ENCODE assay signal across 15 cellular contexts in the genomic region with DNA sequence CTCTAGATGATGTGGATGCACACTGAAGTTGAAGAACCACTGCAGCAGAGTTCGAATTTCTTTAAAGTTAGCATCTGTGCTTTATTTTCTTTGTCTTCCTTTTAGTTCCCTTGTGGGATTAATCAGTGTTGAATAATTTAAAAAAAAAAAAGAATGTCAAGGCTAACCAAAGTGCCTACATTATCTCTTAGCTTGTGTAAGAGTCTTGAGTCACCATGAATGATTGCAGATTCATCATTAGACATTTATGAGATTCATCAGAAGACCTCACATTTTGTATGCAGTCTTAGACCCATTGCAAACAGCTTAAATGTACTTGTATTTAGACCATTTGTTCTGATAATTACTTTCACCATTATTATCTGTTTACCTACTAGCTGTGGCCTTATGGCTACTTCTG.
DNase-seq lines count a peak whose midpoint lies in the region; ATAC-seq, FAIRE-seq and TF ChIP-seq lines count a peak whose summit lies in the region.
"Had no signal": no experiment of that assay in that cellular context is flagged by ENCODE, and none has a peak within 500 bp of the region (broad histone marks: within the 10 kb centered on the region; RNA-seq: fewer than 3 reads in every experiment).

No MANE protein-coding gene starts in this region.

- H3K36me3 ChIP-seq in endodermal cell (ENCODE audit: control insufficient read depth, insufficient read depth, low read length): peaks cover 5% of the 10 kb centered on the region
- H3K36me3 ChIP-seq: HAP-1 had no signal

- H3K36me3 Mint-ChIP-seq in endodermal cell (ENCODE audit: low read depth): peaks cover 8% of the 10 kb centered on the region

- no peak overlapping the region for H3K27ac ChIP-seq in endodermal cell (ENCODE audit: low read depth, low read length)

- H3K4me1 ChIP-seq in endodermal cell (ENCODE audit: control insufficient read depth, insufficient read depth, low read length): peaks cover 14% of the 10 kb centered on the region

- ATAC-seq in GM21528 (IDR thresholded peaks at IDR 0.05; ENCODE audit: low FRiP score, unreplicated experiment): no peak
- no peak for ATAC-seq in HG02642 (IDR thresholded peaks at IDR 0.05; ENCODE audit: poor library complexity, unreplicated experiment)

- no peaks in the 10 kb centered on the region for H3K27me3 ChIP-seq in endodermal cell (ENCODE audit: control insufficient read depth, insufficient read depth, low read length, poor library complexity, severe bottlenecking)
- H3K27me3 ChIP-seq: heart left ventricle had no signal

- no peak for FAIRE-seq in GM12891 (lab: Jason Lieb, UNC)
- FAIRE-seq: D721Med, GM19239 had no signal

- no peak overlapping the region for H3K9ac ChIP-seq in endodermal cell (ENCODE audit: extremely low read depth, low read length, poor library complexity, severe bottlenecking)

- peak overlapping the region; percentile 29 for H3K27ac Mint-ChIP-seq in endodermal cell
- H3K27ac Mint-ChIP-seq: activated naive CD4-positive, alpha-beta T cell treated with anti-CD3 and anti-CD28 coated beads for 36 hours had no signal

- WGBS in endodermal cell (ENCODE audit: insufficient coverage in 1 of 2, insufficient read length in 1 of 2), 2 experiments: 90 to 100% methylated on average over 1 of the region's 1 CpG

- H3K4me3 Mint-ChIP-seq in endodermal cell: no peak overlapping the region
- H3K4me3 Mint-ChIP-seq: activated naive CD4-positive, alpha-beta T cell treated with anti-CD3 and anti-CD28 coated beads for 36 hours had no signal

- DNase-seq in Daoy (ENCODE audit: low read depth): peak; percentile 45
- peak; percentile 74 for DNase-seq in NCI-H226
- DNase-seq in endodermal cell: no peak
- peak; percentile 55 for DNase-seq in non-pigmented ciliary epithelial cell (ENCODE audit: low read depth)
- no peak for DNase-seq in GM12891 (ENCODE audit: insufficient read length, low spot score)
- DNase-seq in Kasumi-1 (lab: John Stamatoyannopoulos, UW): no peak
- DNase-seq: activated naive CD4-positive, alpha-beta T cell treated with anti-CD3 and anti-CD28 coated beads for 36 hours; dermis blood vessel endothelial cell; heart left ventricle; NCI-H187 treated with DMSO at 0.1 percent for 48 hours had no signal

- H3K9me3 Mint-ChIP-seq in endodermal cell: no peaks in the 10 kb centered on the region
- H3K9me3 Mint-ChIP-seq: activated naive CD4-positive, alpha-beta T cell treated with anti-CD3 and anti-CD28 coated beads for 36 hours had no signal

- no peaks in the 10 kb centered on the region for H3K9me3 ChIP-seq in endodermal cell (ENCODE audit: control insufficient read depth, low read length)
- H3K9me3 ChIP-seq: HAP-1, heart left ventricle had no signal

- no peak for TF ChIP-seq POLR2A in GM12891 (IDR thresholded peaks at IDR 0.05; ENCODE audit: low read depth, low read length)

- H3K27me3 Mint-ChIP-seq in endodermal cell (ENCODE audit: insufficient read depth): no peaks in the 10 kb centered on the region

- no peak for TF ChIP-seq CTCF in endodermal cell (conservative IDR thresholded peaks at IDR 0.05)

- peaks cover 58% of the 10 kb centered on the region for H3K4me1 Mint-ChIP-seq in endodermal cell

- H3K4me3 ChIP-seq in endodermal cell (ENCODE audit: low read length): no peak overlapping the region
- H3K4me3 ChIP-seq: HAP-1, heart left ventricle had no signal

TF ChIP-seq in GM12891, 5 proteins besides CTCF, POLR2A, EP300 and RAD21:
- TF ChIP-seq PAX5 (IDR thresholded peaks at IDR 0.05; ENCODE audit: insufficient read depth, low read length, severe bottlenecking) (no peak), POLR2AphosphoS5 (IDR thresholded peaks at IDR 0.05; ENCODE audit: low read depth, low read length) (no peak), TAF1 (IDR thresholded peaks at IDR 0.05; ENCODE audit: low read depth, low read length) (no peak), SPI1 (IDR thresholded peaks at IDR 0.05; ENCODE audit: low read depth, low read length) (no peak), POU2F2 (IDR thresholded peaks at IDR 0.05; ENCODE audit: low read depth, low read length) (no peak)

Comparison
In these comparisons a context has a peak if more than half of its experiments do, and no peak if none do; other contexts are left out.
1. DNase-seq: peak in Daoy (single experiment), NCI-H226 (single experiment) and non-pigmented ciliary epithelial cell (single experiment); none in endodermal cell (single experiment), GM12891 (single experiment) and Kasumi-1 (0 of 2).